ENCODE assay signal across 17 cellular contexts in genomic region chrX:107574054-107574683, GRCh38. TPM values are rescaled to one million over a fixed set of nuclear protein-coding genes. Genes with fewer than 3 reads are reported as not detected.
A peak's percentile ranks its signal among the peaks of the same experiment; 100 is the strongest.
DNase-seq lines count a peak whose midpoint lies in the region; ATAC-seq and TF ChIP-seq lines count a peak whose summit lies in the region.
"Had no signal": no experiment of that assay in that cellular context is flagged by ENCODE, and none has a peak within 500 bp of the region (broad histone marks: within the 10 kb centered on the region; RNA-seq: fewer than 3 reads in every experiment).

No MANE protein-coding gene starts in this region.

- H3K4me1 Mint-ChIP-seq in activated T-cell treated with anti-CD3 and anti-CD28 coated beads, Interleukin-2, amount 50 U/mL, for 24 hours (ENCODE audit: low read depth): peaks cover 5% of the 10 kb centered on the region
- H3K4me1 Mint-ChIP-seq: activated B cell treated with CpG ODN at 0.5 μM for 24 hours had no signal

- H3K27me3 ChIP-seq in ovary: no peaks in the 10 kb centered on the region
- H3K27me3 ChIP-seq: cardiac muscle cell had no signal

- DNase-seq in RKO (ENCODE audit: low spot score): peak; percentile 16
- DNase-seq in fibroblast of gingiva (ENCODE audit: low read depth): peak; percentile 63
- DNase-seq in renal cortical epithelial cell (ENCODE audit: low read depth): peak; percentile 78
- DNase-seq in stimulated activated CD4-positive, alpha-beta T cell treated with anti-CD3 and anti-CD28 coated beads, Interleukin-4, amount 100 ng/mL, for 4 hours: no peak
- no peak for DNase-seq in ovary
- DNase-seq in activated gamma-delta T cell treated with Interleukin-2 at 50 U/mL for 16 hours: no peak
- no peak for DNase-seq in activated T-cell treated with anti-CD3 and anti-CD28 coated beads, Interleukin-2, amount 50 U/mL, for 24 hours
- DNase-seq: activated B cell treated with CpG ODN at 0.5 μM for 24 hours; activated T-cell treated with anti-CD3 and anti-CD28 coated beads, Interleukin-2, amount 50 U/mL, for 72 hours; erythroblast; immature natural killer cell; natural killer cell; NCI-H1105 treated with DMSO at 0.1 percent for 48 hours; NCI-H69; thyroid gland had no signal

- H3K27ac ChIP-seq in ovary: no peak overlapping the region
- H3K27ac ChIP-seq: cardiac muscle cell, thyroid gland had no signal

- intact Hi-C loops in ovary (cut with DNase I): no loop called here

- no peak for TF ChIP-seq CTCF in ovary (IDR thresholded peaks at IDR 0.05)

- ATAC-seq in GM18868 (IDR thresholded peaks at IDR 0.05; ENCODE audit: unreplicated experiment): peak; percentile 67
- ATAC-seq: activated T-cell treated with anti-CD3 and anti-CD28 coated beads, Interleukin-2, amount 50 U/mL, for 72 hours; natural killer cell had no signal

- peaks cover 31% of the 10 kb centered on the region for H3K27me3 Mint-ChIP-seq in activated T-cell treated with anti-CD3 and anti-CD28 coated beads, Interleukin-2, amount 50 U/mL, for 24 hours
- H3K27me3 Mint-ChIP-seq: activated B cell treated with CpG ODN at 0.5 μM for 24 hours had no signal

- H3K9me3 Mint-ChIP-seq in activated T-cell treated with anti-CD3 and anti-CD28 coated beads, Interleukin-2, amount 50 U/mL, for 24 hours: no peaks in the 10 kb centered on the region
- H3K9me3 Mint-ChIP-seq: activated B cell treated with CpG ODN at 0.5 μM for 24 hours, immature natural killer cell, natural killer cell had no signal

- H3K4me3 Mint-ChIP-seq in activated T-cell treated with anti-CD3 and anti-CD28 coated beads, Interleukin-2, amount 50 U/mL, for 24 hours: no peak overlapping the region
- H3K4me3 Mint-ChIP-seq: activated B cell treated with CpG ODN at 0.5 μM for 24 hours; activated T-cell treated with anti-CD3 and anti-CD28 coated beads, Interleukin-2, amount 50 U/mL, for 72 hours; immature natural killer cell; natural killer cell had no signal

- H3K36me3 ChIP-seq in ovary: no peaks in the 10 kb centered on the region
- H3K36me3 ChIP-seq: cardiac muscle cell, thyroid gland had no signal

- H3K27ac Mint-ChIP-seq in activated T-cell treated with anti-CD3 and anti-CD28 coated beads, Interleukin-2, amount 50 U/mL, for 24 hours: no peak overlapping the region
- H3K27ac Mint-ChIP-seq: activated B cell treated with CpG ODN at 0.5 μM for 24 hours; activated T-cell treated with anti-CD3 and anti-CD28 coated beads, Interleukin-2, amount 50 U/mL, for 72 hours; immature natural killer cell; natural killer cell had no signal

- H3K36me3 Mint-ChIP-seq in activated T-cell treated with anti-CD3 and anti-CD28 coated beads, Interleukin-2, amount 50 U/mL, for 24 hours (ENCODE audit: low read depth): no peaks in the 10 kb centered on the region
- H3K36me3 Mint-ChIP-seq: natural killer cell had no signal

- no peaks in the 10 kb centered on the region for H3K4me1 ChIP-seq in ovary (ENCODE audit: insufficient read depth)
- H3K4me1 ChIP-seq: thyroid gland had no signal

- H3K4me3 ChIP-seq in ovary: no peak overlapping the region
- H3K4me3 ChIP-seq: cardiac muscle cell, thyroid gland had no signal

- no peaks in the 10 kb centered on the region for H3K9me3 ChIP-seq in ovary
- H3K9me3 ChIP-seq: thyroid gland had no signal

- 68 to 80% (median 69%) methylated on average over 3 of the region's 3 CpGs for WGBS in ovary, 3 donors

- no peak for TF ChIP-seq EP300 in ovary (IDR thresholded peaks at IDR 0.05)

- TF ChIP-seq POLR2A in ovary (IDR thresholded peaks at IDR 0.05): no peak

RNA-seq across cellular contexts. Expression of gene PRPS1, which starts 54.1 kb away (rescaled TPM):
- total RNA-seq in renal cortical epithelial cell (74.9 and 89.8 TPM in 2 replicates), ovary (10 to 100 TPM; 19.6 to 40.9 (median 32.8) TPM)
- polyA plus RNA-seq in ovary: 10 to 100 TPM; 20.0 to 72.3 TPM

Comparison
In these comparisons a context has a peak if more than half of its experiments do, and no peak if none do; other contexts are left out.
1. DNase-seq: peak in RKO (single experiment), fibroblast of gingiva (single experiment) and renal cortical epithelial cell (single experiment); none in stimulated activated CD4-positive, alpha-beta T cell treated with anti-CD3 and anti-CD28 coated beads, Interleukin-4, amount 100 ng/mL, for 4 hours (0 of 2), ovary (0 of 5), activated gamma-delta T cell treated with Interleukin-2 at 50 U/mL for 16 hours (single experiment) and activated T-cell treated with anti-CD3 and anti-CD28 coated beads, Interleukin-2, amount 50 U/mL, for 24 hours (single experiment).